Comparison of ENCODE assay signal across 1 cellular context in the genomic region with DNA sequence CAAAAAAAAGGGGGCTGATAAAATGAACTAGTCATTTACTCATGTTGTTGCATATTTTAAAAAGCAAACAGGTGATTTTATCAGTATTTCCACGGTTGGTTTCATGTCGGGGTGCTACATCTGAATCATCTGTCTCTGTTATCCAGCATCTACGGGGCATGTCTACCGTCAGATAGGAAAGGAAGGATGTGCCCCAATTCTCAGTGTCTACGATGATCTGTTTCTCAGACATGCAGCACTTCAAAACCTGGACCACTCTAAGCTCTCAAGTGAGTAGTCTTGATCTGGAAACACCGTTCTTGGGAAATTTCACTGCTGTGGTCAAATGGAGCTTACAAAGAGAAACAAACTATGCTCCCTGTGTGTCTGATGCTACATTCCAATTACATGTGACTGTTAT.
TF ChIP-seq lines count a peak whose summit lies in the region.

No MANE protein-coding gene starts in this region.

TF ChIP-seq in SK-N-SH treated with all-trans-retinoic acid at 6 μM for 48 hours, 23 proteins besides CTCF, POLR2A, EP300 and RAD21 (continued from another document):
- TF ChIP-seq, protein P1, sequence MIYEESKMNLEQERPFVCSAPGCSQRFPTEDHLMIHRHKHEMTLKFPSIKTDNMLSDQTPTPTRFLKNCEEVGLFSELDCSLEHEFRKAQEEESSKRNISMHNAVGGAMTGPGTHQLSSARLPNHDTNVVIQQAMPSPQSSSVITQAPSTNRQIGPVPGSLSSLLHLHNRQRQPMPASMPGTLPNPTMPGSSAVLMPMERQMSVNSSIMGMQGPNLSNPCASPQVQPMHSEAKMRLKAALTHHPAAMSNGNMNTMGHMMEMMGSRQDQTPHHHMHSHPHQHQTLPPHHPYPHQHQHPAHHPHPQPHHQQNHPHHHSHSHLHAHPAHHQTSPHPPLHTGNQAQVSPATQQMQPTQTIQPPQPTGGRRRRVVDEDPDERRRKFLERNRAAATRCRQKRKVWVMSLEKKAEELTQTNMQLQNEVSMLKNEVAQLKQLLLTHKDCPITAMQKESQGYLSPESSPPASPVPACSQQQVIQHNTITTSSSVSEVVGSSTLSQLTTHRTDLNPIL (CRISPR knock-in tag; IDR thresholded peaks at IDR 0.05; ENCODE audit: low read depth), result no peak
- TF ChIP-seq, protein P2, sequence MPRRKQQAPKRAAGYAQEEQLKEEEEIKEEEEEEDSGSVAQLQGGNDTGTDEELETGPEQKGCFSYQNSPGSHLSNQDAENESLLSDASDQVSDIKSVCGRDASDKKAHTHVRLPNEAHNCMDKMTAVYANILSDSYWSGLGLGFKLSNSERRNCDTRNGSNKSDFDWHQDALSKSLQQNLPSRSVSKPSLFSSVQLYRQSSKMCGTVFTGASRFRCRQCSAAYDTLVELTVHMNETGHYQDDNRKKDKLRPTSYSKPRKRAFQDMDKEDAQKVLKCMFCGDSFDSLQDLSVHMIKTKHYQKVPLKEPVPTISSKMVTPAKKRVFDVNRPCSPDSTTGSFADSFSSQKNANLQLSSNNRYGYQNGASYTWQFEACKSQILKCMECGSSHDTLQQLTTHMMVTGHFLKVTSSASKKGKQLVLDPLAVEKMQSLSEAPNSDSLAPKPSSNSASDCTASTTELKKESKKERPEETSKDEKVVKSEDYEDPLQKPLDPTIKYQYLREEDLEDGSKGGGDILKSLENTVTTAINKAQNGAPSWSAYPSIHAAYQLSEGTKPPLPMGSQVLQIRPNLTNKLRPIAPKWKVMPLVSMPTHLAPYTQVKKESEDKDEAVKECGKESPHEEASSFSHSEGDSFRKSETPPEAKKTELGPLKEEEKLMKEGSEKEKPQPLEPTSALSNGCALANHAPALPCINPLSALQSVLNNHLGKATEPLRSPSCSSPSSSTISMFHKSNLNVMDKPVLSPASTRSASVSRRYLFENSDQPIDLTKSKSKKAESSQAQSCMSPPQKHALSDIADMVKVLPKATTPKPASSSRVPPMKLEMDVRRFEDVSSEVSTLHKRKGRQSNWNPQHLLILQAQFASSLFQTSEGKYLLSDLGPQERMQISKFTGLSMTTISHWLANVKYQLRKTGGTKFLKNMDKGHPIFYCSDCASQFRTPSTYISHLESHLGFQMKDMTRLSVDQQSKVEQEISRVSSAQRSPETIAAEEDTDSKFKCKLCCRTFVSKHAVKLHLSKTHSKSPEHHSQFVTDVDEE (CRISPR knock-in tag; IDR thresholded peaks at IDR 0.05), result no peak
- TF ChIP-seq, protein P3, sequence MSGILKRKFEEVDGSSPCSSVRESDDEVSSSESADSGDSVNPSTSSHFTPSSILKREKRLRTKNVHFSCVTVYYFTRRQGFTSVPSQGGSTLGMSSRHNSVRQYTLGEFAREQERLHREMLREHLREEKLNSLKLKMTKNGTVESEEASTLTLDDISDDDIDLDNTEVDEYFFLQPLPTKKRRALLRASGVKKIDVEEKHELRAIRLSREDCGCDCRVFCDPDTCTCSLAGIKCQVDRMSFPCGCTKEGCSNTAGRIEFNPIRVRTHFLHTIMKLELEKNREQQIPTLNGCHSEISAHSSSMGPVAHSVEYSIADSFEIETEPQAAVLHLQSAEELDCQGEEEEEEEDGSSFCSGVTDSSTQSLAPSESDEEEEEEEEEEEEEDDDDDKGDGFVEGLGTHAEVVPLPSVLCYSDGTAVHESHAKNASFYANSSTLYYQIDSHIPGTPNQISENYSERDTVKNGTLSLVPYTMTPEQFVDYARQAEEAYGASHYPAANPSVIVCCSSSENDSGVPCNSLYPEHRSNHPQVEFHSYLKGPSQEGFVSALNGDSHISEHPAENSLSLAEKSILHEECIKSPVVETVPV (CRISPR knock-in tag; IDR thresholded peaks at IDR 0.05), result no peak
- TF ChIP-seq OSR1 (CRISPR knock-in tag; IDR thresholded peaks at IDR 0.05), result no peak
- no peak for TF ChIP-seq ZNF70 (CRISPR knock-in tag; IDR thresholded peaks at IDR 0.05)
- no peak for TF ChIP-seq ZNF8 (CRISPR knock-in tag; IDR thresholded peaks at IDR 0.05)
TF ChIP-seq in SK-N-SH treated with all-trans-retinoic acid at 6 μM for 48 hours: peak in this region for 0.
